36 cellular contexts compared by ENCODE assay signal in genomic region chr4:47619691-47620090, GRCh38.
"Had no signal": no experiment of that assay in that cellular context is flagged by ENCODE, and none has a peak within 500 bp of the region (broad histone marks: within the 10 kb centered on the region; RNA-seq: fewer than 3 reads in every experiment).

No MANE protein-coding gene starts in this region.

- H3K36me3 ChIP-seq: ascending aorta had no signal

- DNase-seq: activated B cell treated with CpG ODN at 0.5 μM for 24 hours; activated CD4-positive, alpha-beta memory T cell treated with anti-CD3 and anti-CD28 coated beads for 36 hours; activated CD4-positive, alpha-beta T cell treated with anti-CD3 and anti-CD28 coated beads for 4 hours; activated CD4-positive, alpha-beta T cell treated with anti-CD3 and anti-CD28 coated beads, Interleukin-2, amount 10 ng/mL, durations not matched to agents 24 days and 14 days; activated CD4-positive, alpha-beta T cell treated with anti-CD3 and anti-CD28 coated beads, Interleukin-2, amount 50 U/mL, for 1 hour; activated CD4-positive, alpha-beta T cell treated with anti-CD3 and anti-CD28 coated beads, Interleukin-2, amount 50 U/mL, for 4 hours; activated CD4-positive, CD25-positive, alpha-beta regulatory T cell treated with anti-CD3 and anti-CD28 coated beads, Interleukin-2, amount 50 U/mL, for 72 hours; activated CD8-positive, alpha-beta memory T cell treated with anti-CD3 and anti-CD28 coated beads, Interleukin-2, amount 50 U/mL, for 4 hours; activated CD8-positive, alpha-beta T cell treated with anti-CD3 and anti-CD28 coated beads for 36 hours; activated effector memory CD4-positive, alpha-beta T cell treated with Interleukin-2 at 50 U/mL for 16 hours; activated gamma-delta T cell; activated naive CD4-positive, alpha-beta T cell treated with anti-CD3 and anti-CD28 coated beads, Interleukin-2, amount 10 ng/mL, durations not matched to agents 7 days and 5 days; activated naive CD4-positive, alpha-beta T cell treated with Interleukin-2 at 50 U/mL for 16 hours; activated T-cell treated with anti-CD3 and anti-CD28 coated beads for 4 hours; activated T-cell treated with anti-CD3 and anti-CD28 coated beads, Interleukin-2, amount 50 U/mL, for 1 hour; activated T-cell treated with anti-CD3 and anti-CD28 coated beads, Interleukin-2, amount 50 U/mL, for 4 hours; activated T-cell treated with anti-CD3 and anti-CD28 coated beads, Interleukin-2, amount 50 U/mL, for 72 hours; amygdala; anterior cingulate cortex; caudate nucleus; cerebellar nuclear complex; SW 1271; T-helper 1 cell; T-helper 2 cell; T-helper 9 cell had no signal

- H3K27ac ChIP-seq: ascending aorta, cardiac muscle cell, VCaP had no signal

- H3K4me3 Mint-ChIP-seq: activated B cell treated with CpG ODN at 0.5 μM for 24 hours; activated CD4-positive, alpha-beta memory T cell treated with anti-CD3 and anti-CD28 coated beads for 36 hours; activated CD4-positive, alpha-beta T cell treated with anti-CD3 and anti-CD28 coated beads, Interleukin-2, amount 10 ng/mL, durations not matched to agents 24 days and 14 days; activated CD8-positive, alpha-beta T cell treated with anti-CD3 and anti-CD28 coated beads for 36 hours; activated naive CD4-positive, alpha-beta T cell treated with anti-CD3 and anti-CD28 coated beads, Interleukin-2, amount 10 ng/mL, durations not matched to agents 7 days and 5 days; activated naive CD4-positive, alpha-beta T cell treated with anti-CD3 and anti-CD28 coated beads, Interleukin-2, amount 50 U/mL, for 24 hours; activated naive CD8-positive, alpha-beta T cell; activated T-cell treated with anti-CD3 and anti-CD28 coated beads, Interleukin-2, amount 50 U/mL, for 4 hours; activated T-cell treated with anti-CD3 and anti-CD28 coated beads, Interleukin-2, amount 50 U/mL, for 72 hours; activated T-helper 1 cell treated with anti-CD3 and anti-CD28 coated beads, Interleukin-12 subunit alpha, Interleukin-12 subunit beta, Interleukin-2, Interleukin-4 antibody, amounts not matched to agents 30 ng/mL and 10 ng/mL and 1 ng/mL, durations not matched to agents 14 hours and 24 hours and 36 hours; brain; central memory CD8-positive, alpha-beta T cell; T-helper 1 cell treated with Interleukin-12 subunit alpha and Interleukin-12 subunit beta and Interleukin-4 antibody, amounts not matched to agents 30 μg/mL and 1 μg/mL, for 36 hours; T-helper 2 cell treated with Interferon-gamma antibody and Interleukin-4, amounts not matched to agents 5 μg/mL and 100 μg/mL, for 36 hours had no signal

- H3K4me1 ChIP-seq: ascending aorta had no signal

- H3K4me1 Mint-ChIP-seq: activated B cell treated with CpG ODN at 0.5 μM for 24 hours; activated CD4-positive, alpha-beta T cell treated with anti-CD3 and anti-CD28 coated beads, Interleukin-2, amount 10 ng/mL, durations not matched to agents 24 days and 14 days; activated naive CD4-positive, alpha-beta T cell treated with anti-CD3 and anti-CD28 coated beads, Interleukin-2, amount 10 ng/mL, durations not matched to agents 7 days and 5 days; activated naive CD4-positive, alpha-beta T cell treated with anti-CD3 and anti-CD28 coated beads, Interleukin-2, amount 50 U/mL, for 24 hours; brain; central memory CD8-positive, alpha-beta T cell had no signal

- ATAC-seq: activated CD8-positive, alpha-beta T cell treated with anti-CD3 and anti-CD28 coated beads for 36 hours; activated T-cell treated with anti-CD3 and anti-CD28 coated beads, Interleukin-2, amount 50 U/mL, for 4 hours; activated T-cell treated with anti-CD3 and anti-CD28 coated beads, Interleukin-2, amount 50 U/mL, for 72 hours had no signal

- H3K36me3 Mint-ChIP-seq: activated CD4-positive, alpha-beta memory T cell treated with anti-CD3 and anti-CD28 coated beads for 36 hours; activated naive CD4-positive, alpha-beta T cell treated with anti-CD3 and anti-CD28 coated beads, Interleukin-2, amount 10 ng/mL, durations not matched to agents 7 days and 5 days; activated naive CD4-positive, alpha-beta T cell treated with anti-CD3 and anti-CD28 coated beads, Interleukin-2, amount 50 U/mL, for 24 hours; activated naive CD8-positive, alpha-beta T cell; brain had no signal

- H3K4me3 ChIP-seq: ascending aorta, cardiac muscle cell had no signal

- H3K27me3 Mint-ChIP-seq: activated B cell treated with CpG ODN at 0.5 μM for 24 hours; activated CD8-positive, alpha-beta T cell treated with anti-CD3 and anti-CD28 coated beads for 36 hours; activated naive CD4-positive, alpha-beta T cell treated with anti-CD3 and anti-CD28 coated beads, Interleukin-2, amount 10 ng/mL, durations not matched to agents 7 days and 5 days; activated naive CD4-positive, alpha-beta T cell treated with anti-CD3 and anti-CD28 coated beads, Interleukin-2, amount 50 U/mL, for 24 hours; activated naive CD8-positive, alpha-beta T cell; brain; central memory CD8-positive, alpha-beta T cell had no signal

- H3K9me3 Mint-ChIP-seq: activated B cell treated with CpG ODN at 0.5 μM for 24 hours; activated CD4-positive, alpha-beta memory T cell treated with anti-CD3 and anti-CD28 coated beads for 36 hours; activated CD8-positive, alpha-beta T cell treated with anti-CD3 and anti-CD28 coated beads for 36 hours; activated naive CD4-positive, alpha-beta T cell treated with anti-CD3 and anti-CD28 coated beads, Interleukin-2, amount 10 ng/mL, durations not matched to agents 7 days and 5 days; activated T-cell treated with anti-CD3 and anti-CD28 coated beads, Interleukin-2, amount 50 U/mL, for 4 hours; activated T-cell treated with anti-CD3 and anti-CD28 coated beads, Interleukin-2, amount 50 U/mL, for 72 hours; activated T-helper 1 cell treated with anti-CD3 and anti-CD28 coated beads, Interleukin-12 subunit alpha, Interleukin-12 subunit beta, Interleukin-2, Interleukin-4 antibody, amounts not matched to agents 30 ng/mL and 10 ng/mL and 1 ng/mL, durations not matched to agents 14 hours and 24 hours and 36 hours; central memory CD8-positive, alpha-beta T cell; T-helper 1 cell treated with Interleukin-12 subunit alpha and Interleukin-12 subunit beta and Interleukin-4 antibody, amounts not matched to agents 30 μg/mL and 1 μg/mL, for 36 hours; T-helper 2 cell treated with Interferon-gamma antibody and Interleukin-4, amounts not matched to agents 5 μg/mL and 100 μg/mL, for 36 hours had no signal

- H3K27me3 ChIP-seq: ascending aorta, cardiac muscle cell had no signal

- H3K9me3 ChIP-seq: ascending aorta had no signal

- H3K27ac Mint-ChIP-seq: activated B cell treated with CpG ODN at 0.5 μM for 24 hours; activated CD4-positive, alpha-beta memory T cell treated with anti-CD3 and anti-CD28 coated beads for 36 hours; activated CD4-positive, alpha-beta T cell treated with anti-CD3 and anti-CD28 coated beads, Interleukin-2, amount 10 ng/mL, durations not matched to agents 24 days and 14 days; activated CD8-positive, alpha-beta T cell treated with anti-CD3 and anti-CD28 coated beads for 36 hours; activated naive CD4-positive, alpha-beta T cell treated with anti-CD3 and anti-CD28 coated beads, Interleukin-2, amount 10 ng/mL, durations not matched to agents 7 days and 5 days; activated naive CD4-positive, alpha-beta T cell treated with anti-CD3 and anti-CD28 coated beads, Interleukin-2, amount 50 U/mL, for 24 hours; activated naive CD8-positive, alpha-beta T cell; activated T-cell treated with anti-CD3 and anti-CD28 coated beads, Interleukin-2, amount 50 U/mL, for 72 hours; activated T-helper 1 cell treated with anti-CD3 and anti-CD28 coated beads, Interleukin-12 subunit alpha, Interleukin-12 subunit beta, Interleukin-2, Interleukin-4 antibody, amounts not matched to agents 30 ng/mL and 10 ng/mL and 1 ng/mL, durations not matched to agents 14 hours and 24 hours and 36 hours; activated T-helper 2 cell treated with anti-CD3 and anti-CD28 coated beads, Interferon-gamma antibody, Interleukin-2, Interleukin-4, amounts not matched to agents 10 μg/mL and 5 μg/mL and 100 μg/mL, durations not matched to agents 14 hours and 24 hours and 36 hours; brain; T-helper 1 cell treated with Interleukin-12 subunit alpha and Interleukin-12 subunit beta and Interleukin-4 antibody, amounts not matched to agents 30 μg/mL and 1 μg/mL, for 36 hours; T-helper 2 cell treated with Interferon-gamma antibody and Interleukin-4, amounts not matched to agents 5 μg/mL and 100 μg/mL, for 36 hours had no signal
